Comparison of ENCODE assay signal across 8 cellular contexts in the genomic region with DNA sequence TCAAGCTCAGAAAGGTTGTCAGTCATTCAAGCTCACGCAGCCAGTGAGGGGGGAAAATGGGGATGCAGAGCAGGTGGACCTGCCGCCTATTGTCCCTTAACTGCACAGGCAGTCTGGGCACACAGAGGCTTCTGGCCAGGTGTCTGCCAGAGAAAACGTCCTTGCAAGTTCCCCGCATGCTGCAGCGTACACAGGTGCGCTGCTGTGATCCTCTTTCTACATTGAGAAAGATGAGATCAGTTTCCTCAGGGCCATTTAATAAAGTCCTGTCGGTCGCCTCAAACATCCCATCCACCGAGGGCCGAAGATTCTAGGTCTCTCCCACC. TPM values are rescaled to one million over a fixed set of nuclear protein-coding genes. Genes with fewer than 3 reads are reported as not detected.
DNase-seq lines count a peak whose midpoint lies in the region; ATAC-seq and TF ChIP-seq lines count a peak whose summit lies in the region.

No MANE protein-coding gene starts in this region.

- peak overlapping the region; percentile 47 to 96 (median 87); a peak in 21 of 22 replicates for H3K9ac ChIP-seq in BLaER1 treated with 17β-estradiol and CSF1 and Interleukin-3, amounts not matched to agents 10 nM and 100 nM

- intact Hi-C loops in natural killer cell (cut with micrococcal nuclease), result loop anchor here (1.0 kb wide), 1 partner anchor 73 kb away; a partner anchor contains a TSS

- H3K27ac ChIP-seq in BLaER1 treated with 17β-estradiol and CSF1 and Interleukin-3, amounts not matched to agents 10 nM and 100 nM, result peak overlapping the region in 10 of 11 experiments; percentile 21 to 91 (median 82); a peak in 17 of 22 replicates
- peak overlapping the region; percentile 63 for H3K27ac ChIP-seq in KOPT-K1 (ENCODE audit: low read depth, low read length, poor library complexity, severe bottlenecking)
- H3K27ac ChIP-seq in cingulate gyrus (ENCODE audit: low read depth, low read length), result peak overlapping the region; percentile 88

- peak overlapping the region; percentile 85 to 97 (median 93) for H3K4me2 ChIP-seq in BLaER1 treated with 17β-estradiol and CSF1 and Interleukin-3, amounts not matched to agents 10 nM and 100 nM

- peak overlapping the region; percentile 93 to 94 for H3K27ac Mint-ChIP-seq in natural killer cell

- peaks cover 30 to 70% (median 48%) of the 10 kb centered on the region in 10 experiments for H3K4me1 ChIP-seq in BLaER1 treated with 17β-estradiol and CSF1 and Interleukin-3, amounts not matched to agents 10 nM and 100 nM

- ATAC-seq in natural killer cell (no peak), GM18868 (IDR thresholded peaks at IDR 0.05; ENCODE audit: unreplicated experiment) (no peak), GM18873 (IDR thresholded peaks at IDR 0.05; ENCODE audit: low FRiP score, unreplicated experiment) (no peak)

- DNase-seq in natural killer cell (no peak), activated gamma-delta T cell (lab: John Stamatoyannopoulos, UW) (no peak)
- DNase-seq in activated effector memory CD4-positive, alpha-beta T cell treated with anti-CD3 and anti-CD28 coated beads, Interleukin-2, amount 50 U/mL, for 16 hours, result no peak

- peaks cover 29 to 31% of the 10 kb centered on the region in 2 donors for H3K4me1 Mint-ChIP-seq in natural killer cell

- H4K20me1 ChIP-seq in BLaER1 treated with 17β-estradiol and CSF1 and Interleukin-3, amounts not matched to agents 10 nM and 100 nM, result peaks cover 0 to 20% (median 11%) of the 10 kb centered on the region in 11 experiments; a peak in 10 of 22 replicates

- no peaks in the 10 kb centered on the region for H3K9me3 ChIP-seq in BLaER1 treated with 17β-estradiol and CSF1 and Interleukin-3, amounts not matched to agents 10 nM and 100 nM (replicated peaks in 1 of 11)
- H3K9me3 ChIP-seq in KOPT-K1 (ENCODE audit: insufficient read depth, low read length, poor library complexity, severe bottlenecking), result no peaks in the 10 kb centered on the region

- H3K4me3 ChIP-seq in BLaER1 treated with 17β-estradiol and CSF1 and Interleukin-3, amounts not matched to agents 10 nM and 100 nM, result peak overlapping the region; percentile 75 to 84 (median 80)

- no peaks in the 10 kb centered on the region for H3K27me3 Mint-ChIP-seq in natural killer cell (ENCODE audit: low read depth in 2 of 2)

- no peaks in the 10 kb centered on the region for H3K36me3 Mint-ChIP-seq in natural killer cell

- H3K27me3 ChIP-seq in BLaER1 treated with 17β-estradiol and CSF1 and Interleukin-3, amounts not matched to agents 10 nM and 100 nM, result no peaks in the 10 kb centered on the region

- H3K4me3 Mint-ChIP-seq in natural killer cell, result peak overlapping the region; percentile 94

- H3K9me3 Mint-ChIP-seq in natural killer cell, result no peaks in the 10 kb centered on the region

- peaks cover 0 to 30% (median 24%) of the 10 kb centered on the region in 11 experiments; a peak in 15 of 22 replicates for H3K36me3 ChIP-seq in BLaER1 treated with 17β-estradiol and CSF1 and Interleukin-3, amounts not matched to agents 10 nM and 100 nM
- H3K36me3 ChIP-seq in KOPT-K1 (ENCODE audit: insufficient read depth, low read length), result no peaks in the 10 kb centered on the region

- TF ChIP-seq CTCF in natural killer cell (IDR thresholded peaks at IDR 0.05), result no peak

RNA-seq across cellular contexts. Expression of a gene that starts 0.4 kb away (rescaled TPM):
- total RNA-seq in natural killer cell, result 10 to 100 TPM in 1 of 3 donors, 1 to 10 TPM in 2; 4.1 to 11.4 (median 5.7) TPM
